Comparison of ENCODE assay signal across 8 cellular contexts in the genomic region with DNA sequence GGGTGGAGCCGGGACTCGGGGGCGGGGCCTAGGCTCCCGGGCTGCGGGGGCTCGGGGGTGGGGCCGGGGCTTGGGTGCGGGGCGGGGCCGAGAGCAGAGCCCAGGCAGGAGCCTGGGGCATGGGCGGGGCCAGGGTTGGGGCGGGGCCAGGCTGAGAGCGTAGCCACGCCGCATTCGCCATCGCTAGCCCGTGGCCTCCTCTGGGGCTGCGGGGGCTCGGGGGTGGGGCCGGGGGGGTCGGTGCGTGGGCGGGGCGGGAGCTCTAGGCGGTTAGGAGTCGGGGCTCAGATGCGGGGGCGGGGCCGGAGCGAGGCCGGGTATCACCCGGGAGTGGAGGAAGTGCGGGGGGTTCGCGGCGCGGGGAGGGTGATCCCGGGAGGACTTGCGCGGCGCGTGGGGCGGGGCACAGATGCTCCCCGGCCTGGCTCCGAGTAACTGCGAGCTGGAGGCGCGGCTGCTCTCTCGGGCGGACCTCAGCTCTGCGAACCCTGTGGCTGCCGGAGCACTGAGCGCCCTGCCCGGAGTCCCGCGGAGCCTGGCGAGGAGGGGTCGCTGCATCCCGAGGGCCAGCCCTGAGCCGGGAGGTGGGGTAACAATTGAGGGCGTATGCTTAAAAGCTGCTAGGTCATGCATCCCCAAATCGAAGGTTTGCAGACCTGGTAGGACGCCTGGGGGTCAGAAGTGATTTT. TPM values are rescaled to one million over a fixed set of nuclear protein-coding genes. Genes with fewer than 3 reads are reported as not detected.
DNase-seq lines count a peak whose midpoint lies in the region; ATAC-seq and TF ChIP-seq lines count a peak whose summit lies in the region.

No MANE protein-coding gene starts in this region.

- intact Hi-C loops in left cardiac atrium (cut with DNase I) (no loop called here), posterior vena cava (cut with DNase I) (no loop called here)

- H3K4me1 Mint-ChIP-seq in type B pancreatic cell (ENCODE audit: unreplicated experiment) = peaks cover 20% of the 10 kb centered on the region

- peaks cover 16% of the 10 kb centered on the region for H3K36me3 Mint-ChIP-seq in type B pancreatic cell

- DNase-seq in GM13976 (ENCODE audit: low spot score) = peak; percentile 99
- peak; percentile 70 for DNase-seq in NCI-H1436 treated with DMSO at 0.1 percent for 48 hours (lab: John Stamatoyannopoulos, UW)
- peak; percentile 87 to 95 (median 94) for DNase-seq in T-helper 1 cell
- peak; percentile 86 for DNase-seq in amniotic stem cell (lab: John Stamatoyannopoulos, UW)
- peak; percentile 98 for DNase-seq in left cardiac atrium
- DNase-seq in posterior vena cava (ENCODE audit: low spot score) = peak; percentile 99
- DNase-seq in type B pancreatic cell (ENCODE audit: extremely low spot score, unreplicated experiment) = peak; percentile 92

- peak; percentile 54 for ATAC-seq in HG02840 (IDR thresholded peaks at IDR 0.05; ENCODE audit: low FRiP score, unreplicated experiment)
- ATAC-seq in left cardiac atrium = peak; percentile 97 to 98

- in situ Hi-C loops in GM13976 (cut with MboI; ENCODE audit: low sequenced_read_pairs, unreplicated experiment) = no loop called here

- H3K27me3 Mint-ChIP-seq in type B pancreatic cell = peaks cover 8% of the 10 kb centered on the region

- no peaks in the 10 kb centered on the region for H3K9me3 Mint-ChIP-seq in type B pancreatic cell

- TF ChIP-seq CTCF in GM13976 (IDR thresholded peaks at IDR 0.05; ENCODE audit: borderline replicate concordance, control extremely low read depth, extremely low read depth, insufficient read depth, missing control alignments) = no peak
- no peak for TF ChIP-seq CTCF in type B pancreatic cell (conservative IDR thresholded peaks at IDR 0.05)

- H3K4me3 Mint-ChIP-seq in type B pancreatic cell = peak overlapping the region; percentile 87

- peak overlapping the region; percentile 44 for H3K27ac Mint-ChIP-seq in type B pancreatic cell

RNA-seq across cellular contexts. Expression of gene ECI2, which starts 0.4 kb away (rescaled TPM):
- 10 to 100 TPM; 82.9 to 84.1 TPM for total RNA-seq in left cardiac atrium
- total RNA-seq in posterior vena cava = 10 to 100 TPM; 33.7 to 33.9 TPM
- 46.2 and 62.9 TPM in 2 replicates for total RNA-seq in type B pancreatic cell (ENCODE audit: low replicate concordance)

RNA-seq across cellular contexts. Expression of gene FAM217A, which starts 56.9 kb away (rescaled TPM):
- total RNA-seq in left cardiac atrium (not detected), posterior vena cava (not detected), type B pancreatic cell (ENCODE audit: low replicate concordance) (not detected in 2 replicates)

Comparison
In these comparisons a context has a peak if more than half of its experiments do, and no peak if none do; other contexts are left out.
1. Peak in every context shown above with its lines: DNase-seq and ATAC-seq.